Comparison of ENCODE assay signal across 15 cellular contexts in genomic region chr4:139682309-139683210, GRCh38. TPM values are rescaled to one million over a fixed set of nuclear protein-coding genes. Genes with fewer than 3 reads are reported as not detected.
DNase-seq lines count a peak whose midpoint lies in the region; ATAC-seq, FAIRE-seq and TF ChIP-seq lines count a peak whose summit lies in the region.
"Had no signal": no experiment of that assay in that cellular context is flagged by ENCODE, and none has a peak within 500 bp of the region (broad histone marks: within the 10 kb centered on the region; RNA-seq: fewer than 3 reads in every experiment).

No MANE protein-coding gene starts in this region.

- POLR2A ChIA-PET in RWPE1 (lab: Yijun Ruan, JAX; ENCODE audit: low non-redundant PET), result no interaction called here

- CTCF ChIA-PET in RWPE1 (lab: Yijun Ruan, JAX), result interaction anchor here (0.7 to 1.1 kb wide), 3 partner anchors 13 to 185 kb away, joined by 3 to 4 read pairs (median 3); no protein-coding TSS in a partner anchor

- no peaks in the 10 kb centered on the region for H3K4me1 ChIP-seq in mesendoderm (ENCODE audit: control insufficient read depth, low read depth, low read length)

- no peak overlapping the region for H4K5ac ChIP-seq in mesendoderm (ENCODE audit: low read length)

- H3K27ac ChIP-seq in RWPE1, result peak overlapping the region; percentile 64
- no peak overlapping the region for H3K27ac ChIP-seq in mesendoderm (ENCODE audit: low read depth, low read length)
- H3K27ac ChIP-seq: ovary, stomach had no signal

- H3K79me2 ChIP-seq in mesendoderm (ENCODE audit: control insufficient read depth, insufficient read depth, low read length), result no peaks in the 10 kb centered on the region

- no peak overlapping the region for H3K4ac ChIP-seq in mesendoderm (ENCODE audit: low read depth, low read length)

- H2BK120ac ChIP-seq in mesendoderm (ENCODE audit: low read depth, low read length), result peak overlapping the region; percentile 45

- no peak overlapping the region for H3K4me2 ChIP-seq in mesendoderm (ENCODE audit: low read length)

- peaks cover 2% of the 10 kb centered on the region for H3K79me1 ChIP-seq in mesendoderm (ENCODE audit: low read length)

- no peak overlapping the region for H3K23ac ChIP-seq in mesendoderm (ENCODE audit: low read length)

- TF ChIP-seq CTCF in AG10803 (conservative IDR thresholded peaks at IDR 0.05; ENCODE audit: low read length), result no peak
- no peak for TF ChIP-seq CTCF in RWPE1 (conservative IDR thresholded peaks at IDR 0.05; ENCODE audit: low read depth)
- TF ChIP-seq CTCF in D721Med (IDR thresholded peaks at IDR 0.05; ENCODE audit: insufficient read depth, missing control alignments), result no peak

- H3K56ac ChIP-seq in mesendoderm (ENCODE audit: low read length), result no peak overlapping the region

- peaks cover 6% of the 10 kb centered on the region for H3K9me3 Mint-ChIP-seq in activated T-cell treated with anti-CD3 and anti-CD28 coated beads, Interleukin-2, amount 50 U/mL, for 4 hours

- FAIRE-seq in D721Med (lab: Jason Lieb, UNC), result no peak
- FAIRE-seq: H1 had no signal

- no peaks in the 10 kb centered on the region for H3K27me3 ChIP-seq in mesendoderm (ENCODE audit: insufficient read depth, low read length, poor library complexity)
- H3K27me3 ChIP-seq: ovary, stomach had no signal

- DNase-seq in AG10803 (ENCODE audit: low read depth) (peak; percentile 8), RWPE1 (ENCODE audit: low spot score) (no peak), mesendoderm (no peak), HCEC 1CT (no peak), D721Med (ENCODE audit: insufficient read length, low spot score) (no peak)
- DNase-seq in activated T-cell treated with anti-CD3 and anti-CD28 coated beads, Interleukin-2, amount 50 U/mL, for 4 hours, result no peak
- DNase-seq: hippocampal formation; NCI-H1105 treated with DMSO at 0.1 percent for 48 hours; ovary; stimulated activated CD4-positive, alpha-beta T cell treated with anti-CD3 and anti-CD28 coated beads, Interleukin-12 subunit alpha, Interleukin-12 subunit beta, amount 100 ng/mL, for 4 hours; stomach had no signal

- H4K8ac ChIP-seq in mesendoderm (ENCODE audit: low read depth, low read length), result no peak overlapping the region

- no peaks in the 10 kb centered on the region for H3K36me3 ChIP-seq in mesendoderm (ENCODE audit: control insufficient read depth, insufficient read depth, low read length)
- H3K36me3 ChIP-seq: ovary had no signal

- no peak overlapping the region for H3K4me3 ChIP-seq in AG10803 (ENCODE audit: low read length)
- no peak overlapping the region for H3K4me3 ChIP-seq in mesendoderm (ENCODE audit: low read length)
- H3K4me3 ChIP-seq: lung, ovary, stomach had no signal

- no peak overlapping the region for H2BK5ac ChIP-seq in mesendoderm (ENCODE audit: low read length)

- H3K4me1 Mint-ChIP-seq in activated T-cell treated with anti-CD3 and anti-CD28 coated beads, Interleukin-2, amount 50 U/mL, for 4 hours (ENCODE audit: low read depth), result peaks cover 4% of the 10 kb centered on the region

- H3K27me3 Mint-ChIP-seq in activated T-cell treated with anti-CD3 and anti-CD28 coated beads, Interleukin-2, amount 50 U/mL, for 4 hours (ENCODE audit: low read depth), result no peaks in the 10 kb centered on the region

- no CpG with 5 or more reads among the region's 8 CpGs for WGBS in mesendoderm (ENCODE audit: extremely low coverage, insufficient coverage, low lambda C conversion rate)

- H3K9ac ChIP-seq in mesendoderm (ENCODE audit: low read length), result no peak overlapping the region

- H3K18ac ChIP-seq in mesendoderm (ENCODE audit: low read length), result peak overlapping the region; percentile 47

- no peak overlapping the region for H2BK15ac ChIP-seq in mesendoderm (replicated peaks; ENCODE audit: low read depth)

- ATAC-seq in esophagus mucosa, result peak; percentile 42
- no peak for ATAC-seq in activated T-cell treated with anti-CD3 and anti-CD28 coated beads, Interleukin-2, amount 50 U/mL, for 4 hours
- ATAC-seq in GM21786 (IDR thresholded peaks at IDR 0.05; ENCODE audit: unreplicated experiment), result no peak

- H3K36me3 Mint-ChIP-seq in activated T-cell treated with anti-CD3 and anti-CD28 coated beads, Interleukin-2, amount 50 U/mL, for 4 hours (ENCODE audit: insufficient read depth), result peaks cover 9% of the 10 kb centered on the region

- H3K4me3 Mint-ChIP-seq in activated T-cell treated with anti-CD3 and anti-CD28 coated beads, Interleukin-2, amount 50 U/mL, for 4 hours, result no peak overlapping the region

- H2AK5ac ChIP-seq in mesendoderm (ENCODE audit: low read length), result no peak overlapping the region

RNA-seq across cellular contexts. Expression of gene MGST2, which starts 16.9 kb away (rescaled TPM):
- total RNA-seq in esophagus mucosa, result 128 TPM
- 46.4 TPM for polyA plus RNA-seq in mesendoderm (2013, experiment 1 of 2)
- 43.8 TPM for polyA plus RNA-seq in mesendoderm (2013, experiment 2 of 2)
- 1 to 10 TPM; 1.5 to 2.2 (median 1.8) TPM for total RNA-seq in activated T-cell treated with anti-CD3 and anti-CD28 coated beads, Interleukin-2, amount 50 U/mL, for 4 hours

Comparison
In these comparisons a context has a peak if more than half of its experiments do, and no peak if none do; other contexts are left out.
1. RNA of gene MGST2, which starts 16.9 kb away (total RNA-seq): 128 TPM in esophagus mucosa (single experiment); 1.5 to 2.2 TPM in activated T-cell treated with anti-CD3 and anti-CD28 coated beads, Interleukin-2, amount 50 U/mL, for 4 hours; every median in the first group is over 10 times any median in the second.